Comparison of ENCODE assay signal across 1 cellular context in genomic region chr17:50541916-50542688, GRCh38.
TF ChIP-seq lines count a peak whose summit lies in the region.

No MANE protein-coding gene starts in this region.

TF ChIP-seq in HEK293, 187 proteins besides CTCF, POLR2A, EP300 and RAD21 (continued from another document and continues in another):
- TF ChIP-seq SCRT1 (tag by site-specific recombination; IDR thresholded peaks at IDR 0.05; ENCODE audit: borderline replicate concordance), result no peak
- no peak for TF ChIP-seq ZNF366 (tag by site-specific recombination; conservative IDR thresholded peaks at IDR 0.05)
- no peak for TF ChIP-seq ZNF707 (tag by site-specific recombination; IDR thresholded peaks at IDR 0.05)
- no peak for TF ChIP-seq ZNF248 (tag by site-specific recombination; IDR thresholded peaks at IDR 0.05)
- TF ChIP-seq ZBTB48 (tag by site-specific recombination; IDR thresholded peaks at IDR 0.05), result no peak
- no peak for TF ChIP-seq ZNF529 (tag by site-specific recombination; IDR thresholded peaks at IDR 0.05; ENCODE audit: insufficient replicate concordance)
- no peak for TF ChIP-seq ZNF391 (tag by site-specific recombination; IDR thresholded peaks at IDR 0.05; ENCODE audit: borderline replicate concordance, low read depth)
- TF ChIP-seq ZNF692 (tag by site-specific recombination; IDR thresholded peaks at IDR 0.05), result no peak
- no peak for TF ChIP-seq ZNF645 (tag by site-specific recombination; IDR thresholded peaks at IDR 0.05)
- TF ChIP-seq ZNF777 (tag by site-specific recombination; IDR thresholded peaks at IDR 0.05; ENCODE audit: borderline replicate concordance), result no peak
- TF ChIP-seq SP3 (tag by site-specific recombination; IDR thresholded peaks at IDR 0.05), result no peak; the same call in none of the 2 replicates
- TF ChIP-seq ZBTB49 (tag by site-specific recombination; IDR thresholded peaks at IDR 0.05; ENCODE audit: low read depth), result no peak
- TF ChIP-seq ZSCAN4 (tag by site-specific recombination; IDR thresholded peaks at IDR 0.05), result no peak
- TF ChIP-seq ZNF785 (tag by site-specific recombination; IDR thresholded peaks at IDR 0.05), result peak; percentile 84; the same call in 1 of the 2 replicates
- peak; percentile 42; the same call in 1 of the 2 replicates for TF ChIP-seq ZBTB10 (tag by site-specific recombination; IDR thresholded peaks at IDR 0.05)
- TF ChIP-seq ZNF350 (tag by site-specific recombination; IDR thresholded peaks at IDR 0.05), result no peak
- TF ChIP-seq ZSCAN23 (tag by site-specific recombination; IDR thresholded peaks at IDR 0.05), result no peak
- TF ChIP-seq ZNF2 (tag by site-specific recombination; IDR thresholded peaks at IDR 0.05), result no peak
- no peak for TF ChIP-seq ZNF148 (tag by site-specific recombination; IDR thresholded peaks at IDR 0.05; ENCODE audit: borderline replicate concordance)
- TF ChIP-seq ZNF610 (tag by site-specific recombination; IDR thresholded peaks at IDR 0.05; ENCODE audit: borderline replicate concordance), result no peak
- no peak for TF ChIP-seq ZNF274 (IDR thresholded peaks at IDR 0.05; ENCODE audit: low read length)
- no peak for TF ChIP-seq ZNF274 (tag by site-specific recombination; IDR thresholded peaks at IDR 0.05; ENCODE audit: borderline replicate concordance)
- no peak for TF ChIP-seq ZNF585B (tag by site-specific recombination; IDR thresholded peaks at IDR 0.05)
- TF ChIP-seq ZNF302 (tag by site-specific recombination; IDR thresholded peaks at IDR 0.05; ENCODE audit: low read depth), result no peak
- TF ChIP-seq GLI2 (tag by site-specific recombination; IDR thresholded peaks at IDR 0.05; ENCODE audit: borderline replicate concordance, low read depth), result no peak
- peak; percentile 85 for TF ChIP-seq HIC1 (tag by site-specific recombination; IDR thresholded peaks at IDR 0.05)
- TF ChIP-seq ZNF23 (tag by site-specific recombination; IDR thresholded peaks at IDR 0.05; ENCODE audit: borderline replicate concordance), result no peak
- no peak for TF ChIP-seq ZNF221 (tag by site-specific recombination; IDR thresholded peaks at IDR 0.05; ENCODE audit: borderline replicate concordance)
- TF ChIP-seq ZNF280D (tag by site-specific recombination; IDR thresholded peaks at IDR 0.05), result no peak
- no peak for TF ChIP-seq ZNF596 (tag by site-specific recombination; IDR thresholded peaks at IDR 0.05)
- peak; percentile 52 for TF ChIP-seq ZBTB26 (tag by site-specific recombination; optimal IDR thresholded peaks at IDR 0.05)
- TF ChIP-seq ZNF501 (tag by site-specific recombination; IDR thresholded peaks at IDR 0.05), result no peak
- TF ChIP-seq ZBTB6 (tag by site-specific recombination; IDR thresholded peaks at IDR 0.05), result 0 out of 2 replicates have a peak, but pooled peaks have one; percentile 7
